In genomic region chr19:47949852-47950521, GRCh38 we compare ENCODE assay signal across 10 cellular contexts. TPM values are rescaled to one million over a fixed set of nuclear protein-coding genes. Genes with fewer than 3 reads are reported as not detected.
DNase-seq lines count a peak whose midpoint lies in the region; ATAC-seq and TF ChIP-seq lines count a peak whose summit lies in the region.
"Not testable (repeated sequence)": the region's sequence is repeated elsewhere in the genome, so short reads cannot be mapped to it uniquely, and the experiment has no call there.
"Had no signal": no experiment of that assay in that cellular context is flagged by ENCODE, and none has a peak within 500 bp of the region (broad histone marks: within the 10 kb centered on the region; RNA-seq: fewer than 3 reads in every experiment).

No MANE protein-coding gene starts in this region.

- not testable (repeated sequence) for H3K9me3 ChIP-seq in MM.1S (replicated peaks; ENCODE audit: insufficient read depth, low read length); psoas muscle; upper lobe of left lung

- not testable (repeated sequence) for H3K4me1 Mint-ChIP-seq in Calu3 (ENCODE audit: low read depth, unreplicated experiment); activated naive CD8-positive, alpha-beta T cell treated with anti-CD3 and anti-CD28 coated beads, Interleukin-2, amount 10 ng/mL, durations not matched to agents 7 days and 5 days; memory B cell

- TF ChIP-seq CTCF in Calu3 (IDR thresholded peaks at IDR 0.05; ENCODE audit: unreplicated experiment) (peak; percentile 77), MM.1S (IDR thresholded peaks at IDR 0.05; ENCODE audit: low read length) (peak; percentile 16), epithelial cell of proximal tubule (conservative IDR thresholded peaks at IDR 0.05; ENCODE audit: low read depth, low read length) (peak; percentile 43), psoas muscle (IDR thresholded peaks at IDR 0.05) (peak; percentile 10)
- not testable (repeated sequence) for TF ChIP-seq CTCF in upper lobe of left lung (IDR thresholded peaks at IDR 0.05)

- H3K27ac ChIP-seq in MM.1S (ENCODE audit: low read length); psoas muscle; upper lobe of left lung: not testable (repeated sequence)

- not testable (repeated sequence) for H3K9ac ChIP-seq in MM.1S (ENCODE audit: low read length)

- not testable (repeated sequence) for H3K27me3 ChIP-seq in MM.1S (replicated peaks; ENCODE audit: insufficient read depth, low read length); psoas muscle (ENCODE audit: insufficient read depth in 3 of 3, low read length in 2 of 3); upper lobe of left lung

- not testable (repeated sequence) for H3K79me2 ChIP-seq in MM.1S (ENCODE audit: low read length)

- POLR2A ChIA-PET in activated naive CD8-positive, alpha-beta T cell treated with anti-CD3 and anti-CD28 coated beads, Interleukin-2, amount 10 ng/mL, durations not matched to agents 7 days and 5 days (lab: Charles Lee) = not testable (repeated sequence)

- 88 to 90% (median 88%) methylated on average over 18 to 19 of the region's 24 CpGs for WGBS in psoas muscle, 3 donors
- 77 to 87% methylated on average over 22 to 23 of the region's 24 CpGs for WGBS in upper lobe of left lung, 2 donors

- not testable (repeated sequence) for H3K36me3 ChIP-seq in MM.1S (replicated peaks; ENCODE audit: insufficient read depth, low read length); psoas muscle (ENCODE audit: insufficient read depth in 1 of 2, low read depth in 1 of 2); upper lobe of left lung

- not testable (repeated sequence) for H2AFZ ChIP-seq in MM.1S (ENCODE audit: low read length)

- H3K4me3 Mint-ChIP-seq in Calu3 (ENCODE audit: low read depth, unreplicated experiment); activated naive CD8-positive, alpha-beta T cell treated with anti-CD3 and anti-CD28 coated beads, Interleukin-2, amount 10 ng/mL, durations not matched to agents 7 days and 5 days; memory B cell: not testable (repeated sequence)

- not testable (repeated sequence) for H3F3A ChIP-seq in MM.1S (ENCODE audit: insufficient read depth, low read length)

- TF ChIP-seq POLR2A in upper lobe of left lung (IDR thresholded peaks at IDR 0.05) = not testable (repeated sequence)

- H3K27me3 Mint-ChIP-seq in Calu3 (ENCODE audit: unreplicated experiment); activated naive CD8-positive, alpha-beta T cell treated with anti-CD3 and anti-CD28 coated beads, Interleukin-2, amount 10 ng/mL, durations not matched to agents 7 days and 5 days; memory B cell: not testable (repeated sequence)

- H3K4me3 ChIP-seq in MM.1S (ENCODE audit: low read length); epithelial cell of proximal tubule (ENCODE audit: low read depth, low read length); psoas muscle; upper lobe of left lung: not testable (repeated sequence)

- intact Hi-C loops in Calu3 (cut with micrococcal nuclease; ENCODE audit: unreplicated experiment); psoas muscle (cut with DNase I): not testable (repeated sequence)

- not testable (repeated sequence) for H3K9me3 Mint-ChIP-seq in Calu3 (ENCODE audit: low read depth, unreplicated experiment); activated naive CD8-positive, alpha-beta T cell treated with anti-CD3 and anti-CD28 coated beads, Interleukin-2, amount 10 ng/mL, durations not matched to agents 7 days and 5 days; memory B cell

- not testable (repeated sequence) for ATAC-seq in activated naive CD8-positive, alpha-beta T cell treated with anti-CD3 and anti-CD28 coated beads, Interleukin-2, amount 10 ng/mL, durations not matched to agents 7 days and 5 days (ENCODE audit: low read depth); memory B cell (ENCODE audit: low read depth); psoas muscle; upper lobe of left lung (ENCODE audit: low FRiP score in 2 of 2)

- TF ChIP-seq EP300 in upper lobe of left lung (IDR thresholded peaks at IDR 0.05) = not testable (repeated sequence)

- H3K36me3 Mint-ChIP-seq in Calu3 (ENCODE audit: insufficient read depth, unreplicated experiment); activated naive CD8-positive, alpha-beta T cell treated with anti-CD3 and anti-CD28 coated beads, Interleukin-2, amount 10 ng/mL, durations not matched to agents 7 days and 5 days; memory B cell: not testable (repeated sequence)

- H3K9me2 ChIP-seq in MM.1S (replicated peaks; ENCODE audit: insufficient read depth, low read length) = not testable (repeated sequence)

- H3K4me1 ChIP-seq in MM.1S (ENCODE audit: low read length); psoas muscle; upper lobe of left lung: not testable (repeated sequence)

- not testable (repeated sequence) for H3K27ac Mint-ChIP-seq in Calu3 (ENCODE audit: unreplicated experiment); activated naive CD8-positive, alpha-beta T cell treated with anti-CD3 and anti-CD28 coated beads, Interleukin-2, amount 10 ng/mL, durations not matched to agents 7 days and 5 days; memory B cell

- CTCF ChIA-PET in Calu3 (lab: Charles Lee) = not testable (repeated sequence)

- not testable (repeated sequence) for H4K20me1 ChIP-seq in MM.1S (ENCODE audit: insufficient read depth, low read length)

- not testable (repeated sequence) for DNase-seq in Calu3; MM.1S; epithelial cell of proximal tubule (ENCODE audit: low read depth)
- DNase-seq in activated CD4-positive, alpha-beta T cell treated with anti-CD3 and anti-CD28 coated beads for 48 hours = peak; percentile 32
- DNase-seq in activated naive CD8-positive, alpha-beta T cell treated with anti-CD3 and anti-CD28 coated beads, Interleukin-2, amount 10 ng/mL, durations not matched to agents 7 days and 5 days = peak; percentile 65
- DNase-seq in memory B cell (ENCODE audit: low spot score in 2 of 2) = peak; percentile 14 to 27
- DNase-seq in psoas muscle = peak; percentile 30 to 67
- peak; percentile 30 to 77 for DNase-seq in upper lobe of left lung

- BruUV-seq in Calu3 (replicated peaks; lab: Mats Ljungman, UMichigan) = not testable (repeated sequence)

- H3K4me2 ChIP-seq in MM.1S (ENCODE audit: low read depth, low read length) = not testable (repeated sequence)

RNA-seq across cellular contexts. Expression of gene BSPH1, which starts 42.0 kb away (rescaled TPM):
- total RNA-seq in Calu3 (2022) = not detected in 2 replicates
- not detected for total RNA-seq in activated naive CD8-positive, alpha-beta T cell treated with anti-CD3 and anti-CD28 coated beads, Interleukin-2, amount 10 ng/mL, durations not matched to agents 7 days and 5 days
- not detected in 2 replicates for total RNA-seq in epithelial cell of proximal tubule
- not detected for total RNA-seq in psoas muscle
- not detected for polyA plus RNA-seq in psoas muscle
- not detected for total RNA-seq in upper lobe of left lung
- total RNA-seq: lower leg skin, suprapubic skin had no signal

RNA-seq across cellular contexts. Expression of gene ELSPBP1, which starts 44.4 kb away (rescaled TPM):
- total RNA-seq in Calu3 (2022) (not detected in 2 replicates), epithelial cell of proximal tubule (not detected in 2 replicates), psoas muscle (not detected), upper lobe of left lung (not detected)
- total RNA-seq in activated naive CD8-positive, alpha-beta T cell treated with anti-CD3 and anti-CD28 coated beads, Interleukin-2, amount 10 ng/mL, durations not matched to agents 7 days and 5 days = not detected
- not detected for polyA plus RNA-seq in psoas muscle
- total RNA-seq: lower leg skin, suprapubic skin had no signal
